In genomic region chr15:63818191-63818590, GRCh38 we compare ENCODE assay signal across 11 cellular contexts. TPM values are rescaled to one million over a fixed set of nuclear protein-coding genes. Genes with fewer than 3 reads are reported as not detected.
DNase-seq lines count a peak whose midpoint lies in the region; ATAC-seq and TF ChIP-seq lines count a peak whose summit lies in the region.
"Had no signal": no experiment of that assay in that cellular context is flagged by ENCODE, and none has a peak within 500 bp of the region (broad histone marks: within the 10 kb centered on the region; RNA-seq: fewer than 3 reads in every experiment).

No MANE protein-coding gene starts in this region.

- in situ Hi-C loops in astrocyte of the spinal cord (cut with HindIII; ENCODE audit: low sequenced_read_pairs) = no loop called here

- ATAC-seq in left colon (peak; percentile 70), GM19467 (IDR thresholded peaks at IDR 0.05; ENCODE audit: unreplicated experiment) (no peak)
- ATAC-seq: gastrocnemius medialis had no signal

- H3K4me3 ChIP-seq in astrocyte of the spinal cord (ENCODE audit: low read depth, low read length) = no peak overlapping the region
- H3K4me3 ChIP-seq: gastrocnemius medialis, sigmoid colon had no signal

- DNase-seq in CMK (ENCODE audit: low read depth) (peak; percentile 60), Kasumi-1 (lab: John Stamatoyannopoulos, UW) (peak; percentile 81 to 88), astrocyte of the spinal cord (ENCODE audit: low read depth, low spot score) (peak; percentile 13), left colon (no peak), islet precursor cell (no peak), NCI-H1436 treated with DMSO at 0.1 percent for 48 hours (lab: John Stamatoyannopoulos, UW) (no peak), HuH-7.5 (ENCODE audit: low spot score) (no peak)
- DNase-seq: gastrocnemius medialis, NCI-H345, sigmoid colon had no signal

- TF ChIP-seq CTCF in astrocyte of the spinal cord (IDR thresholded peaks at IDR 0.05; ENCODE audit: low read depth, low read length) = no peak

- intact Hi-C loops in left colon (cut with DNase I, micrococcal nuclease) = no loop called here

RNA-seq across cellular contexts. Expression of gene HERC1, which starts 15.6 kb away (rescaled TPM):
- total RNA-seq in left colon = 10 to 100 TPM; 55.0 to 57.7 TPM

Comparison
In these comparisons a context has a peak if more than half of its experiments do, and no peak if none do; other contexts are left out.
1. DNase-seq: peak in CMK (single experiment), Kasumi-1 (2 of 2) and astrocyte of the spinal cord (single experiment); none in left colon (0 of 2), islet precursor cell (single experiment), NCI-H1436 treated with DMSO at 0.1 percent for 48 hours (single experiment) and HuH-7.5 (single experiment).